Comparison of ENCODE assay signal across 11 cellular contexts in genomic region chr3:184813357-184813756, GRCh38. TPM values are rescaled to one million over a fixed set of nuclear protein-coding genes. Genes with fewer than 3 reads are reported as not detected.
DNase-seq lines count a peak whose midpoint lies in the region; ATAC-seq lines count a peak whose summit lies in the region.
"Had no signal": no experiment of that assay in that cellular context is flagged by ENCODE, and none has a peak within 500 bp of the region (broad histone marks: within the 10 kb centered on the region; RNA-seq: fewer than 3 reads in every experiment).

No MANE protein-coding gene starts in this region.

- ATAC-seq in right cardiac atrium = no peak
- no peak for ATAC-seq in left ventricle myocardium superior
- no peak for ATAC-seq in memory B cell (ENCODE audit: low read depth)
- ATAC-seq in HG02840 (IDR thresholded peaks at IDR 0.05; ENCODE audit: low FRiP score, unreplicated experiment) = no peak

- peak overlapping the region; percentile 80 for H3K4me3 ChIP-seq in right cardiac atrium (ENCODE audit: low read length)

- 87% methylated on average over 3 of the region's 3 CpGs for WGBS in right cardiac atrium

- H3K4me3 Mint-ChIP-seq in activated naive CD8-positive, alpha-beta T cell = peak overlapping the region; percentile 98
- H3K4me3 Mint-ChIP-seq in memory B cell = peak overlapping the region; percentile 86

- DNase-seq in right cardiac atrium (no peak), left ventricle myocardium superior (no peak), memory B cell (ENCODE audit: low spot score in 2 of 2) (no peak), NCI-H82 treated with DMSO at 0.1 percent for 48 hours (lab: John Stamatoyannopoulos, UW; ENCODE audit: unreplicated experiment) (no peak), NCI-H2227 (lab: John Stamatoyannopoulos, UW; ENCODE audit: unreplicated experiment) (no peak), GOT3 (lab: John Stamatoyannopoulos, UW) (no peak)
- DNase-seq: hippocampal formation, NCI-H1436 treated with DMSO at 0.1 percent for 48 hours, tibial artery had no signal

- H3K9me3 ChIP-seq in right cardiac atrium (ENCODE audit: control insufficient read depth, low read length) = no peaks in the 10 kb centered on the region
- H3K9me3 ChIP-seq: tibial artery had no signal

- intact Hi-C loops in right cardiac atrium (cut with DNase I) (no loop called here), left ventricle myocardium superior (cut with micrococcal nuclease) (no loop called here)

- H3K36me3 Mint-ChIP-seq in activated naive CD8-positive, alpha-beta T cell = peaks cover 9% of the 10 kb centered on the region
- H3K36me3 Mint-ChIP-seq in memory B cell = peaks cover 10% of the 10 kb centered on the region

- H3K9me3 Mint-ChIP-seq in activated naive CD8-positive, alpha-beta T cell (ENCODE audit: low read depth) = no peaks in the 10 kb centered on the region
- H3K9me3 Mint-ChIP-seq in memory B cell = no peaks in the 10 kb centered on the region

- H3K27ac ChIP-seq in right cardiac atrium (ENCODE audit: low read length) = no peak overlapping the region

- H3K27me3 Mint-ChIP-seq in activated naive CD8-positive, alpha-beta T cell = no peaks in the 10 kb centered on the region
- H3K27me3 Mint-ChIP-seq in memory B cell = no peaks in the 10 kb centered on the region

- no peak overlapping the region for H3K27ac Mint-ChIP-seq in activated naive CD8-positive, alpha-beta T cell
- no peak overlapping the region for H3K27ac Mint-ChIP-seq in memory B cell

- peaks cover 63% of the 10 kb centered on the region for H3K4me1 Mint-ChIP-seq in activated naive CD8-positive, alpha-beta T cell (ENCODE audit: low read depth)
- H3K4me1 Mint-ChIP-seq in memory B cell = peaks cover 27% of the 10 kb centered on the region

- H3K27me3 ChIP-seq in right cardiac atrium (ENCODE audit: control insufficient read depth, insufficient read depth) = no peaks in the 10 kb centered on the region
- H3K27me3 ChIP-seq: tibial artery had no signal

- H3K4me1 ChIP-seq in right cardiac atrium (ENCODE audit: control insufficient read depth, insufficient read depth, low read length) = peaks cover 3% of the 10 kb centered on the region

RNA-seq across cellular contexts. Expression of gene VPS8, which starts 1.4 kb away (rescaled TPM):
- total RNA-seq in right cardiac atrium (10 to 100 TPM; 25.4 to 39.7 (median 27.9) TPM), left ventricle myocardium superior (60.1 TPM)
- 10.9 TPM for polyA plus RNA-seq in right cardiac atrium
